1 cellular context compared by ENCODE assay signal in the genomic region with DNA sequence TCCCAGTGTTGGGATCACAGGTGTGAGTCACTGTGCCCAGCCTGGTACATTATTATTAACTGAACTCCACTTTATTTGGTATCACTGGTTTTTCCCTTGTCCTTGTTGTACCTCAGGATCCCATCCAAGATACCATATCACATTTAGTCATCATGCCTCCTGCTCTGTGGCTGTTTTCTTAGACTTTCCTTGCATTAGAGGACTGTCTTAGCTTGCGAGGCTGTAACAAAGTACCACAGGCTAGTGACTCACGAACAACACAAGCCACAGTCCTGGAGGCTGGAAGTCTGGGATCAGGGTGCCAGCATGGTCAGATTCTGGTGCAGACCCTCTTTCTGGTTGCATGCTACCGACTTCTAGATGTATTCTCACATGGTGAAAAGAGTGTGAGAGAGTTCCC.
A peak's percentile ranks its signal among the peaks of the same experiment; 100 is the strongest.
TF ChIP-seq lines count a peak whose summit lies in the region.

No MANE protein-coding gene starts in this region.

TF ChIP-seq in IMR-90, 13 proteins besides CTCF, POLR2A, EP300 and RAD21:
- TF ChIP-seq MAFK (IDR thresholded peaks at IDR 0.05; ENCODE audit: low read depth, low read length), result no peak
- TF ChIP-seq SMC3 (IDR thresholded peaks at IDR 0.05; ENCODE audit: low read depth, low read length), result no peak
- 0 out of 2 replicates have a peak, but pooled peaks have one; percentile 34 for TF ChIP-seq FOS (IDR thresholded peaks at IDR 0.05; ENCODE audit: low read depth, low read length)
- no peak for TF ChIP-seq MXI1 (IDR thresholded peaks at IDR 0.05; ENCODE audit: borderline replicate concordance, low read depth, low read length)
- TF ChIP-seq CHD1 (IDR thresholded peaks at IDR 0.05; ENCODE audit: low read depth, low read length), result no peak
- TF ChIP-seq RCOR1 (IDR thresholded peaks at IDR 0.05; ENCODE audit: insufficient replicate concordance, low read length), result no peak
- TF ChIP-seq BHLHE40 (IDR thresholded peaks at IDR 0.05; ENCODE audit: low read depth, low read length), result 0 out of 2 replicates have a peak, but pooled peaks have one; percentile 3
- TF ChIP-seq, protein P1, sequence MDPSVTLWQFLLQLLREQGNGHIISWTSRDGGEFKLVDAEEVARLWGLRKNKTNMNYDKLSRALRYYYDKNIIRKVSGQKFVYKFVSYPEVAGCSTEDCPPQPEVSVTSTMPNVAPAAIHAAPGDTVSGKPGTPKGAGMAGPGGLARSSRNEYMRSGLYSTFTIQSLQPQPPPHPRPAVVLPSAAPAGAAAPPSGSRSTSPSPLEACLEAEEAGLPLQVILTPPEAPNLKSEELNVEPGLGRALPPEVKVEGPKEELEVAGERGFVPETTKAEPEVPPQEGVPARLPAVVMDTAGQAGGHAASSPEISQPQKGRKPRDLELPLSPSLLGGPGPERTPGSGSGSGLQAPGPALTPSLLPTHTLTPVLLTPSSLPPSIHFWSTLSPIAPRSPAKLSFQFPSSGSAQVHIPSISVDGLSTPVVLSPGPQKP (IDR thresholded peaks at IDR 0.05; ENCODE audit: borderline replicate concordance, low read depth, low read length), result no peak
- no peak for TF ChIP-seq RFX5 (IDR thresholded peaks at IDR 0.05; ENCODE audit: low read depth, low read length)
- no peak for TF ChIP-seq CEBPB (IDR thresholded peaks at IDR 0.05; ENCODE audit: low read depth, low read length)
- TF ChIP-seq, protein P2, sequence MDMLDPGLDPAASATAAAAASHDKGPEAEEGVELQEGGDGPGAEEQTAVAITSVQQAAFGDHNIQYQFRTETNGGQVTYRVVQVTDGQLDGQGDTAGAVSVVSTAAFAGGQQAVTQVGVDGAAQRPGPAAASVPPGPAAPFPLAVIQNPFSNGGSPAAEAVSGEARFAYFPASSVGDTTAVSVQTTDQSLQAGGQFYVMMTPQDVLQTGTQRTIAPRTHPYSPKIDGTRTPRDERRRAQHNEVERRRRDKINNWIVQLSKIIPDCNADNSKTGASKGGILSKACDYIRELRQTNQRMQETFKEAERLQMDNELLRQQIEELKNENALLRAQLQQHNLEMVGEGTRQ (IDR thresholded peaks at IDR 0.05; ENCODE audit: low read depth, low read length), result no peak
- no peak for TF ChIP-seq MAZ (IDR thresholded peaks at IDR 0.05; ENCODE audit: borderline replicate concordance, low read depth, low read length)
TF ChIP-seq in IMR-90: peak in this region for 2.
